In the genomic region with DNA sequence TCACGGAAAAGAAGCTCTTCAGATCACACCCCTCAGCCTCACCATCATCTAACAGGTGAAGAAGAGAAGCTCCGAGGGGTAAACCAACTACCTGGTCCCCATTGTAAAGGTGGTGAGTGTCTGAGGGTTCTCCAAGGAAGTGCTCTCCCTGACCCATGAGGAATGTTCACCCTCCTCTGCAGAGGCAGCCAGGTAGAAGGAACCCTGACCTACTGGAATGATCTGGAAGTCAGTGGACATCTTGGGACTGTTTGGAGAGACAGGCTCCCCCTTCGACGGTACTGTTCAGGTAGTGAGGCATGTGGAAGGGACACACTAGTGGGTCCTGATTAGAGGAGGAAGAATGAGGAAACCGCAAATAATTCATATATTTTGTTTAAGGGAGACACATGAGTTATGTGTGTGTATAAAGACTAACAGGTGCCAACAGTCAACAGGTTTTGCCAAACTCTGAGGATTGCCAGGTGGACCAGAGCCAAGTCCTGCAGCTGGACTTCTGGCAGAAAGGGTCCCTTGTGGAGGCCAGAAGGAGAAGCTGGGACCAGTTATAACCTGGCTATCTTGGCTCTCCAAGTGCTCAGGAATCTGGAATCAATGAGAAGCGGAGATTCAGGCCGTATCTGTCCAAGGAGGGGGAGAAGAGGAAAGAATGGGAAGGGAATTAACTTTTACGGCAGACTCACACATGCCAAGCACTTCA, we compare ENCODE assay signal across 1 cellular context.
TF ChIP-seq lines count a peak whose summit lies in the region.

No MANE protein-coding gene starts in this region.

TF ChIP-seq in IMR-90, 13 proteins besides CTCF, POLR2A, EP300 and RAD21:
- no peak for TF ChIP-seq FOS (IDR thresholded peaks at IDR 0.05; ENCODE audit: low read depth, low read length)
